Comparison of ENCODE assay signal across 39 cellular contexts in genomic region chr5:57983426-57983825, GRCh38.
"Had no signal": no experiment of that assay in that cellular context is flagged by ENCODE, and none has a peak within 500 bp of the region (broad histone marks: within the 10 kb centered on the region; RNA-seq: fewer than 3 reads in every experiment).

No MANE protein-coding gene starts in this region.

- DNase-seq: activated effector memory CD4-positive, alpha-beta T cell treated with anti-CD3 and anti-CD28 coated beads, Interleukin-2, amount 50 U/mL, for 16 hours; activated effector memory CD4-positive, alpha-beta T cell treated with Interleukin-2 at 50 U/mL for 16 hours; activated gamma-delta T cell; activated gamma-delta T cell treated with Interleukin-2 at 50 U/mL for 16 hours; activated naive CD4-positive, alpha-beta T cell; activated naive CD4-positive, alpha-beta T cell treated with anti-CD3 and anti-CD28 coated beads for 36 hours; activated naive CD4-positive, alpha-beta T cell treated with anti-CD3 and anti-CD28 coated beads, Interleukin-2, amount 10 ng/mL, durations not matched to agents 7 days and 5 days; activated naive CD4-positive, alpha-beta T cell treated with anti-CD3 and anti-CD28 coated beads, Interleukin-2, amount 50 U/mL, for 16 hours; activated naive CD4-positive, alpha-beta T cell treated with Interleukin-2 at 50 U/mL for 16 hours; activated naive CD8-positive, alpha-beta T cell treated with anti-CD3 and anti-CD28 coated beads for 36 hours; activated naive CD8-positive, alpha-beta T cell treated with anti-CD3 and anti-CD28 coated beads, Interleukin-2, amount 10 ng/mL, durations not matched to agents 7 days and 5 days; activated naive CD8-positive, alpha-beta T cell treated with anti-CD3 and anti-CD28 coated beads, Interleukin-2, amount 50 U/mL, for 24 hours; activated T-cell treated with anti-CD3 and anti-CD28 coated beads, Interleukin-2, amount 50 U/mL, for 24 hours; activated T-cell treated with anti-CD3 and anti-CD28 coated beads, Interleukin-2, amount 50 U/mL, for 4 hours; activated T-cell treated with anti-CD3 and anti-CD28 coated beads, Interleukin-2, amount 50 U/mL, for 48 hours; activated T-cell treated with anti-CD3 and anti-CD28 coated beads, Interleukin-2, amount 50 U/mL, for 72 hours; adrenal gland; amniotic stem cell; amygdala; anterior cingulate cortex; aorta; body of pancreas; brain microvascular endothelial cell; caudate nucleus; central memory CD4-positive, alpha-beta T cell; cerebellar nuclear complex had no signal

- H3K36me3 ChIP-seq: adrenal gland, ascending aorta, brain microvascular endothelial cell, breast epithelium, cardiac muscle cell had no signal

- ATAC-seq: activated naive CD4-positive, alpha-beta T cell treated with anti-CD3 and anti-CD28 coated beads, Interleukin-2, amount 50 U/mL, for 72 hours; activated naive CD8-positive, alpha-beta T cell treated with anti-CD3 and anti-CD28 coated beads, Interleukin-2, amount 50 U/mL, for 24 hours; activated T-cell treated with anti-CD3 and anti-CD28 coated beads, Interleukin-2, amount 50 U/mL, for 4 hours; activated T-cell treated with anti-CD3 and anti-CD28 coated beads, Interleukin-2, amount 50 U/mL, for 72 hours; activated T-helper 17 cell treated with anti-CD3 and anti-CD28 coated beads, Interleukin-2, amount 50 U/mL, for 72 hours; body of pancreas had no signal

- H3K27ac Mint-ChIP-seq: activated naive CD4-positive, alpha-beta T cell treated with anti-CD3 and anti-CD28 coated beads for 36 hours; activated naive CD4-positive, alpha-beta T cell treated with anti-CD3 and anti-CD28 coated beads, Interleukin-2, amount 10 ng/mL, durations not matched to agents 7 days and 5 days; activated naive CD4-positive, alpha-beta T cell treated with anti-CD3 and anti-CD28 coated beads, Interleukin-2, amount 50 U/mL, for 24 hours; activated naive CD4-positive, alpha-beta T cell treated with anti-CD3 and anti-CD28 coated beads, Interleukin-2, amount 50 U/mL, for 72 hours; activated naive CD8-positive, alpha-beta T cell; activated naive CD8-positive, alpha-beta T cell treated with anti-CD3 and anti-CD28 coated beads for 36 hours; activated naive CD8-positive, alpha-beta T cell treated with anti-CD3 and anti-CD28 coated beads, Interleukin-2, amount 10 ng/mL, durations not matched to agents 7 days and 5 days; activated naive CD8-positive, alpha-beta T cell treated with anti-CD3 and anti-CD28 coated beads, Interleukin-2, amount 50 U/mL, for 24 hours; activated T-cell treated with anti-CD3 and anti-CD28 coated beads, Interleukin-2, amount 50 U/mL, for 24 hours; activated T-cell treated with anti-CD3 and anti-CD28 coated beads, Interleukin-2, amount 50 U/mL, for 72 hours; activated T-helper 1 cell treated with anti-CD3 and anti-CD28 coated beads, Interleukin-12 subunit alpha, Interleukin-12 subunit beta, Interleukin-2, Interleukin-4 antibody, amounts not matched to agents 30 ng/mL and 10 ng/mL and 1 ng/mL, durations not matched to agents 14 hours and 24 hours and 36 hours; activated T-helper 17 cell treated with anti-CD3 and anti-CD28 coated beads, Interleukin-2, amount 50 U/mL, for 72 hours; activated T-helper 2 cell treated with anti-CD3 and anti-CD28 coated beads, Interferon-gamma antibody, Interleukin-2, Interleukin-4, amounts not matched to agents 10 μg/mL and 5 μg/mL and 100 μg/mL, durations not matched to agents 14 hours and 24 hours and 36 hours; brain had no signal

- H3K9me3 ChIP-seq: adrenal gland, ascending aorta, body of pancreas, breast epithelium had no signal

- H3K9me3 Mint-ChIP-seq: activated naive CD4-positive, alpha-beta T cell treated with anti-CD3 and anti-CD28 coated beads for 36 hours; activated naive CD4-positive, alpha-beta T cell treated with anti-CD3 and anti-CD28 coated beads, Interleukin-2, amount 10 ng/mL, durations not matched to agents 7 days and 5 days; activated naive CD4-positive, alpha-beta T cell treated with anti-CD3 and anti-CD28 coated beads, Interleukin-2, amount 50 U/mL, for 24 hours; activated naive CD4-positive, alpha-beta T cell treated with anti-CD3 and anti-CD28 coated beads, Interleukin-2, amount 50 U/mL, for 72 hours; activated naive CD8-positive, alpha-beta T cell treated with anti-CD3 and anti-CD28 coated beads for 36 hours; activated naive CD8-positive, alpha-beta T cell treated with anti-CD3 and anti-CD28 coated beads, Interleukin-2, amount 10 ng/mL, durations not matched to agents 7 days and 5 days; activated naive CD8-positive, alpha-beta T cell treated with anti-CD3 and anti-CD28 coated beads, Interleukin-2, amount 50 U/mL, for 24 hours; activated T-cell treated with anti-CD3 and anti-CD28 coated beads, Interleukin-2, amount 50 U/mL, for 24 hours; activated T-cell treated with anti-CD3 and anti-CD28 coated beads, Interleukin-2, amount 50 U/mL, for 4 hours; activated T-cell treated with anti-CD3 and anti-CD28 coated beads, Interleukin-2, amount 50 U/mL, for 72 hours; activated T-helper 1 cell treated with anti-CD3 and anti-CD28 coated beads, Interleukin-12 subunit alpha, Interleukin-12 subunit beta, Interleukin-2, Interleukin-4 antibody, amounts not matched to agents 30 ng/mL and 10 ng/mL and 1 ng/mL, durations not matched to agents 14 hours and 24 hours and 36 hours; activated T-helper 17 cell treated with anti-CD3 and anti-CD28 coated beads, Interleukin-2, amount 50 U/mL, for 72 hours; activated T-helper 2 cell treated with anti-CD3 and anti-CD28 coated beads, Interferon-gamma antibody, Interleukin-2, Interleukin-4, amounts not matched to agents 10 μg/mL and 5 μg/mL and 100 μg/mL, durations not matched to agents 14 hours and 24 hours and 36 hours; brain had no signal

- FAIRE-seq: astrocyte, bronchial epithelial cell had no signal

- H3K27me3 Mint-ChIP-seq: activated naive CD4-positive, alpha-beta T cell treated with anti-CD3 and anti-CD28 coated beads, Interleukin-2, amount 10 ng/mL, durations not matched to agents 7 days and 5 days; activated naive CD8-positive, alpha-beta T cell; activated naive CD8-positive, alpha-beta T cell treated with anti-CD3 and anti-CD28 coated beads, Interleukin-2, amount 10 ng/mL, durations not matched to agents 7 days and 5 days; activated naive CD8-positive, alpha-beta T cell treated with anti-CD3 and anti-CD28 coated beads, Interleukin-2, amount 50 U/mL, for 24 hours; activated T-cell treated with anti-CD3 and anti-CD28 coated beads, Interleukin-2, amount 50 U/mL, for 24 hours; activated T-helper 17 cell treated with anti-CD3 and anti-CD28 coated beads, Interleukin-2, amount 50 U/mL, for 72 hours; brain; central memory CD8-positive, alpha-beta T cell had no signal

- H3K4me3 ChIP-seq: adrenal gland, ascending aorta, body of pancreas, breast epithelium, cardiac muscle cell had no signal

- H3K36me3 Mint-ChIP-seq: activated naive CD4-positive, alpha-beta T cell treated with anti-CD3 and anti-CD28 coated beads, Interleukin-2, amount 10 ng/mL, durations not matched to agents 7 days and 5 days; activated naive CD4-positive, alpha-beta T cell treated with anti-CD3 and anti-CD28 coated beads, Interleukin-2, amount 50 U/mL, for 24 hours; activated naive CD4-positive, alpha-beta T cell treated with anti-CD3 and anti-CD28 coated beads, Interleukin-2, amount 50 U/mL, for 72 hours; activated naive CD8-positive, alpha-beta T cell; activated naive CD8-positive, alpha-beta T cell treated with anti-CD3 and anti-CD28 coated beads for 36 hours; activated naive CD8-positive, alpha-beta T cell treated with anti-CD3 and anti-CD28 coated beads, Interleukin-2, amount 10 ng/mL, durations not matched to agents 7 days and 5 days; brain had no signal

- H3K27me3 ChIP-seq: adrenal gland, ascending aorta, body of pancreas, brain microvascular endothelial cell, breast epithelium, cardiac muscle cell had no signal

- H3K4me1 ChIP-seq: adrenal gland, body of pancreas, breast epithelium had no signal

- H3K4me1 Mint-ChIP-seq: activated naive CD4-positive, alpha-beta T cell treated with anti-CD3 and anti-CD28 coated beads, Interleukin-2, amount 10 ng/mL, durations not matched to agents 7 days and 5 days; activated naive CD4-positive, alpha-beta T cell treated with anti-CD3 and anti-CD28 coated beads, Interleukin-2, amount 50 U/mL, for 24 hours; activated naive CD8-positive, alpha-beta T cell treated with anti-CD3 and anti-CD28 coated beads for 36 hours; activated naive CD8-positive, alpha-beta T cell treated with anti-CD3 and anti-CD28 coated beads, Interleukin-2, amount 10 ng/mL, durations not matched to agents 7 days and 5 days; activated naive CD8-positive, alpha-beta T cell treated with anti-CD3 and anti-CD28 coated beads, Interleukin-2, amount 50 U/mL, for 24 hours; activated T-helper 17 cell treated with anti-CD3 and anti-CD28 coated beads, Interleukin-2, amount 50 U/mL, for 72 hours; central memory CD8-positive, alpha-beta T cell had no signal

- H3K4me3 Mint-ChIP-seq: activated naive CD4-positive, alpha-beta T cell treated with anti-CD3 and anti-CD28 coated beads for 36 hours; activated naive CD4-positive, alpha-beta T cell treated with anti-CD3 and anti-CD28 coated beads, Interleukin-2, amount 10 ng/mL, durations not matched to agents 7 days and 5 days; activated naive CD4-positive, alpha-beta T cell treated with anti-CD3 and anti-CD28 coated beads, Interleukin-2, amount 50 U/mL, for 24 hours; activated naive CD8-positive, alpha-beta T cell; activated naive CD8-positive, alpha-beta T cell treated with anti-CD3 and anti-CD28 coated beads for 36 hours; activated naive CD8-positive, alpha-beta T cell treated with anti-CD3 and anti-CD28 coated beads, Interleukin-2, amount 10 ng/mL, durations not matched to agents 7 days and 5 days; activated naive CD8-positive, alpha-beta T cell treated with anti-CD3 and anti-CD28 coated beads, Interleukin-2, amount 50 U/mL, for 24 hours; activated T-cell treated with anti-CD3 and anti-CD28 coated beads, Interleukin-2, amount 50 U/mL, for 24 hours; activated T-cell treated with anti-CD3 and anti-CD28 coated beads, Interleukin-2, amount 50 U/mL, for 4 hours; activated T-cell treated with anti-CD3 and anti-CD28 coated beads, Interleukin-2, amount 50 U/mL, for 72 hours; activated T-helper 1 cell treated with anti-CD3 and anti-CD28 coated beads, Interleukin-12 subunit alpha, Interleukin-12 subunit beta, Interleukin-2, Interleukin-4 antibody, amounts not matched to agents 30 ng/mL and 10 ng/mL and 1 ng/mL, durations not matched to agents 14 hours and 24 hours and 36 hours; activated T-helper 17 cell treated with anti-CD3 and anti-CD28 coated beads, Interleukin-2, amount 50 U/mL, for 72 hours; brain; central memory CD8-positive, alpha-beta T cell had no signal

- H3K27ac ChIP-seq: adrenal gland, ascending aorta, body of pancreas, brain microvascular endothelial cell, breast epithelium, cardiac muscle cell had no signal
